8 cellular contexts compared by ENCODE assay signal in the genomic region with DNA sequence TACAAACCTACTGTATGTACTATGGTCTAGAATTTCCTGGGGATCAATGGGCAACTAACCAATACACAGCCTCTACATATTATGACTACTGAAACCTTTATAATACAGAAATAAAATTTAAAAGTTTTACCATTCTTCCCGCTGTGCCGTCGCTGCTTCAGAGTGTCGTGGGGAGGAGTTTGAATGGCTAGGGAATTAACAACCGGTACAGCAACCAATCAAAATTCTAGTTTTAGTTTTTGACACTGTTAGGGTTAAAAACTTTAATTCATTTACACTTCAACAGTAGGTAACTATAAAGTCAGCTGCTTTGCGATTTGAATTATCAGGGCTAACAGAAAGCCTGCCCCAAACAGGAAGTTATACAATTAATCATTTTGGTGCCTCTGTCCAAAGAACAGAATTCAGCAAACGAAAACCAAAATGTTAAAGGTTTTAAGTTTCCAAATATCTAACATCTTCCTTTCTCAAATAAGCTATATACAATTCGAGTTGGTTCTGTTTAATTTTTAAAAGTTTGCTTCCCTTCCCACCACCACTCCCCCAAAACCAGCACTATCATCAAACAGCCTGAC. TPM values are rescaled to one million over a fixed set of nuclear protein-coding genes. Genes with fewer than 3 reads are reported as not detected.
DNase-seq lines count a peak whose midpoint lies in the region; ATAC-seq and TF ChIP-seq lines count a peak whose summit lies in the region.

No MANE protein-coding gene starts in this region.

- H3K9me3 Mint-ChIP-seq in endodermal cell, result no peaks in the 10 kb centered on the region

- 0 to 3% methylated on average over 1 to 8 of the region's 8 CpGs for WGBS in endodermal cell (ENCODE audit: insufficient coverage in 1 of 2, insufficient read length in 1 of 2), 2 experiments

- peak overlapping the region; percentile 94 for H3K4me3 Mint-ChIP-seq in endodermal cell

- H3K36me3 Mint-ChIP-seq in endodermal cell (ENCODE audit: low read depth), result peaks cover 52% of the 10 kb centered on the region

- H3K36me3 ChIP-seq in GM06990 (ENCODE audit: control insufficient read depth, insufficient read depth, low read length), result peaks cover 6% of the 10 kb centered on the region
- peaks cover 59% of the 10 kb centered on the region for H3K36me3 ChIP-seq in NT2/D1 (ENCODE audit: insufficient read depth, insufficient read length, low read length)
- H3K36me3 ChIP-seq in endodermal cell (ENCODE audit: control insufficient read depth, insufficient read depth, low read length), result peaks cover 58% of the 10 kb centered on the region
- peaks cover 57% of the 10 kb centered on the region for H3K36me3 ChIP-seq in neuron (ENCODE audit: insufficient read depth, low read length)

- H3K9ac ChIP-seq in NT2/D1 (ENCODE audit: insufficient read length, low read depth) (peak overlapping the region; percentile 100), endodermal cell (ENCODE audit: extremely low read depth, low read length, poor library complexity, severe bottlenecking) (peak overlapping the region; percentile 95)

- H3K27ac ChIP-seq in endodermal cell (ENCODE audit: low read depth, low read length), result no peak overlapping the region

- H3K4me1 ChIP-seq in NT2/D1 (ENCODE audit: insufficient read depth, insufficient read length) (no peaks in the 10 kb centered on the region), endodermal cell (ENCODE audit: control insufficient read depth, insufficient read depth, low read length) (no peaks in the 10 kb centered on the region), neuron (ENCODE audit: insufficient read depth, low read length) (peaks cover 33% of the 10 kb centered on the region)

- peaks cover 40% of the 10 kb centered on the region for H3K4me1 Mint-ChIP-seq in endodermal cell

- no peak for ATAC-seq in HG02981 (IDR thresholded peaks at IDR 0.05; ENCODE audit: unreplicated experiment)

- H3K27me3 Mint-ChIP-seq in endodermal cell (ENCODE audit: insufficient read depth), result peaks cover 3% of the 10 kb centered on the region

- H3K4me3 ChIP-seq in GM06990 (replicated peaks; ENCODE audit: low read depth, low read length) (peak overlapping the region; percentile 95), NT2/D1 (ENCODE audit: insufficient read length, low read depth) (peak overlapping the region; percentile 89), endodermal cell (ENCODE audit: low read length) (peak overlapping the region; percentile 99), neuron (ENCODE audit: low read length) (peak overlapping the region; percentile 83)

- H3K27ac Mint-ChIP-seq in endodermal cell, result peak overlapping the region; percentile 99

- H3K9me3 ChIP-seq in NT2/D1 (ENCODE audit: insufficient read depth, low read length), result no peaks in the 10 kb centered on the region
- no peaks in the 10 kb centered on the region for H3K9me3 ChIP-seq in endodermal cell (ENCODE audit: control insufficient read depth, low read length)
- H3K9me3 ChIP-seq in neuron (ENCODE audit: low read length), result no peaks in the 10 kb centered on the region

- H2AFZ ChIP-seq in neuron (ENCODE audit: low read depth, low read length), result no peak overlapping the region

- DNase-seq in GM06990 (ENCODE audit: extremely low read depth, insufficient read length), result no peak
- no peak for DNase-seq in NT2/D1 (ENCODE audit: low read depth, low spot score)
- no peak for DNase-seq in endodermal cell
- no peak for DNase-seq in effector CD8-positive, alpha-beta T cell (lab: John Stamatoyannopoulos, UW)
- no peak for DNase-seq in NCI-H82 treated with DMSO at 0.1 percent for 48 hours (lab: John Stamatoyannopoulos, UW; ENCODE audit: unreplicated experiment)
- no peak for DNase-seq in hippocampal formation (lab: John Stamatoyannopoulos, UW)

- H3K27me3 ChIP-seq in GM06990 (replicated peaks; ENCODE audit: control insufficient read depth, insufficient read depth, low read length) (no peaks in the 10 kb centered on the region), NT2/D1 (ENCODE audit: insufficient read depth, insufficient read length) (no peaks in the 10 kb centered on the region), endodermal cell (ENCODE audit: control insufficient read depth, insufficient read depth, low read length, poor library complexity, severe bottlenecking) (no peaks in the 10 kb centered on the region), neuron (ENCODE audit: insufficient read depth, low read length) (no peaks in the 10 kb centered on the region)

- TF ChIP-seq CTCF in GM06990 (IDR thresholded peaks at IDR 0.05; ENCODE audit: insufficient read depth, low read length, poor library complexity, severe bottlenecking) (no peak), endodermal cell (conservative IDR thresholded peaks at IDR 0.05) (no peak)

RNA-seq across cellular contexts. Expression of a gene that starts 2.3 kb away (rescaled TPM):
- 100 to 1,000 TPM; 462 to 562 TPM for total RNA-seq in endodermal cell
- 407 TPM for polyA plus RNA-seq in endodermal cell (2013, experiment 1 of 2)
- polyA plus RNA-seq in endodermal cell (2013, experiment 2 of 2), result 365 TPM

RNA-seq across cellular contexts. Expression of a gene that starts 58.8 kb away (rescaled TPM):
- total RNA-seq in endodermal cell, result 100 to 1,000 TPM; 368 to 383 TPM
- polyA plus RNA-seq in endodermal cell (2013, experiment 1 of 2), result 443 TPM
- polyA plus RNA-seq in endodermal cell (2013, experiment 2 of 2), result 434 TPM

RNA-seq across cellular contexts. Expression of a gene that starts 58.9 kb away (rescaled TPM):
- total RNA-seq in endodermal cell, result 10 to 100 TPM; 47.1 to 57.3 TPM
- polyA plus RNA-seq in endodermal cell (2013, experiment 1 of 2), result 53.9 TPM
- polyA plus RNA-seq in endodermal cell (2013, experiment 2 of 2), result 50.4 TPM
